ENCODE assay signal across 29 cellular contexts in the genomic region with DNA sequence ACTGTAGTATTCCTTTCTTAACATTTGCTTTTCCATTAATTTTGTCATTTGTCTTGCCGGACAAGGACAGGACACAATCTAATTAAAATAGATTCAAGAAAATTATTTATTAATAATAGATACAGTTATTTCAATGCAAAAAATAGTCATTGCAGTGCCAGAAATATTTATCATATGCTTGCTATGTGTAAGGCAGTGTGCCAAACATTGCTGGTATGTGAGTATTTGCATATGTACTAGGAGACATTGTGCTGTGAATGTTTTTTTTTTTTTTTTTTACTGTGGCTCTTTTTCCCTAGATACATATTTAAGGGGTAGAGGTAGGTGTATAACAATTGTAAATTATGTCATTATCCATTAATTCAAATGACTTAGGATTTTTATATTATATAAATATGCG. TPM values are rescaled to one million over a fixed set of nuclear protein-coding genes. Genes with fewer than 3 reads are reported as not detected.
DNase-seq lines count a peak whose midpoint lies in the region; ATAC-seq and TF ChIP-seq lines count a peak whose summit lies in the region.
"Had no signal": no experiment of that assay in that cellular context is flagged by ENCODE, and none has a peak within 500 bp of the region (broad histone marks: within the 10 kb centered on the region; RNA-seq: fewer than 3 reads in every experiment).

No MANE protein-coding gene starts in this region.

- H3K56ac ChIP-seq in IMR-90 (ENCODE audit: extremely low read depth, insufficient read depth, low read length): no peak overlapping the region

- TF ChIP-seq POLR2A in IMR-90 (IDR thresholded peaks at IDR 0.05; ENCODE audit: low read depth, low read length): no peak

- H2BK5ac ChIP-seq in IMR-90 (ENCODE audit: low read depth, low read length, poor library complexity, severe bottlenecking): no peak overlapping the region

- H2BK20ac ChIP-seq in IMR-90 (ENCODE audit: low read depth, low read length): no peak overlapping the region

- TF ChIP-seq RAD21 in IMR-90 (IDR thresholded peaks at IDR 0.05; ENCODE audit: low read length): no peak

- TF ChIP-seq CTCF in IMR-90 (conservative IDR thresholded peaks at IDR 0.05; ENCODE audit: low read depth, low read length): no peak
- no peak for TF ChIP-seq CTCF in GM13976 (IDR thresholded peaks at IDR 0.05; ENCODE audit: borderline replicate concordance, control extremely low read depth, extremely low read depth, insufficient read depth, missing control alignments)

- dilution Hi-C loops in IMR-90 (cut with HindIII; ENCODE audit: low sequenced_read_pairs, unreplicated experiment): no loop called here

- no peak overlapping the region for H2AK9ac ChIP-seq in IMR-90 (replicated peaks; ENCODE audit: low read depth, low read length, poor library complexity)

- H3K27ac ChIP-seq in IMR-90 (ENCODE audit: insufficient read depth, low read length): no peak overlapping the region
- H3K27ac ChIP-seq: lower lobe of right lung, PC-9, sigmoid colon, tibial nerve had no signal

- no peak overlapping the region for H3K4ac ChIP-seq in IMR-90 (ENCODE audit: low read depth, low read length)

- H2AFZ ChIP-seq in IMR-90 (replicated peaks; ENCODE audit: low read length, poor library complexity): no peak overlapping the region
- H2AFZ ChIP-seq: PC-9 had no signal

- no peak overlapping the region for H2AK5ac ChIP-seq in IMR-90 (ENCODE audit: low read depth, low read length)

- peaks cover 4% of the 10 kb centered on the region for H3K4me1 ChIP-seq in IMR-90 (ENCODE audit: control insufficient read depth, insufficient read depth, low read length)

- no peak overlapping the region for H3K4me3 ChIP-seq in IMR-90 (ENCODE audit: insufficient read depth, low read depth, low read length)
- H3K4me3 ChIP-seq: lower lobe of right lung, PC-9, sigmoid colon, tibial nerve had no signal

- no CpG with 5 or more reads among the region's 2 CpGs for WGBS in IMR-90 (ENCODE audit: extremely low coverage in 2 of 2, insufficient read length in 1 of 2), 2 experiments

- no peak overlapping the region for H4K8ac ChIP-seq in IMR-90 (ENCODE audit: low read depth in 2 of 2, low read length in 2 of 2)

- no TSS peak for BruUV-seq in IMR-90 (replicated peaks; lab: Mats Ljungman, UMichigan)

- no peak overlapping the region for H4K91ac ChIP-seq in IMR-90 (ENCODE audit: insufficient read depth, low read depth, low read length)

- no peak overlapping the region for H3K4me2 ChIP-seq in IMR-90 (ENCODE audit: low read depth, low read length)
- H3K4me2 ChIP-seq: PC-9 had no signal

- 0 out of 2 replicates have a peak, but pooled peaks cover 2% of the 10 kb centered on the region for H3K36me3 ChIP-seq in IMR-90 (ENCODE audit: control insufficient read depth, insufficient read depth, low read length)
- H3K36me3 ChIP-seq: lower lobe of right lung, sigmoid colon, tibial nerve had no signal

- in situ Hi-C loops in IMR-90 (cut with MboI; ENCODE audit: low sequenced_read_pairs): no loop called here
- in situ Hi-C loops in GM13976 (cut with MboI; ENCODE audit: low sequenced_read_pairs, unreplicated experiment): no loop called here

- no peaks in the 10 kb centered on the region for H3K27me3 ChIP-seq in IMR-90 (ENCODE audit: control insufficient read depth, insufficient read depth, low read length)
- H3K27me3 ChIP-seq: sigmoid colon, tibial nerve had no signal

- no peak overlapping the region for H3K18ac ChIP-seq in IMR-90 (ENCODE audit: low read depth, low read length)

- no peaks in the 10 kb centered on the region for H3K9me3 ChIP-seq in IMR-90 (ENCODE audit: control insufficient read depth, insufficient read depth, low read length)
- H3K9me3 ChIP-seq: lower lobe of right lung, tibial nerve had no signal

- H3K9me1 ChIP-seq in IMR-90 (ENCODE audit: insufficient read depth, low read length): peaks cover 5% of the 10 kb centered on the region

- POLR2A ChIA-PET in IMR-90 (lab: Charles Lee; ENCODE audit: unreplicated experiment): no interaction called here

- H4K5ac ChIP-seq in IMR-90 (ENCODE audit: low read depth, low read length): no peak overlapping the region

- no peak overlapping the region for H3K14ac ChIP-seq in IMR-90 (replicated peaks; ENCODE audit: low read depth, low read length)

- H3K79me1 ChIP-seq in IMR-90 (ENCODE audit: low read depth in 1 of 2, low read length in 2 of 2): peaks cover 3 to 65% of the 10 kb centered on the region in 2 experiments; a peak in 3 of 4 replicates

- ATAC-seq in IMR-90 (ENCODE audit: low read depth): no peak
- ATAC-seq: activated T-cell treated with anti-CD3 and anti-CD28 coated beads, Interleukin-2, amount 50 U/mL, for 72 hours; lower lobe of right lung; naive thymus-derived CD8-positive, alpha-beta T cell; Right ventricle myocardium inferior had no signal

- intact Hi-C loops in IMR-90 (cut with micrococcal nuclease): no loop called here

- CTCF ChIA-PET in IMR-90 (lab: Yijun Ruan, JAX): interaction anchor here (0.6 kb wide), 1 partner anchor 10 kb away, joined by 3 read pairs; no protein-coding TSS in a partner anchor

- no peak overlapping the region for H2BK15ac ChIP-seq in IMR-90 (ENCODE audit: low read depth, low read length)

- H4K20me1 ChIP-seq in IMR-90 (ENCODE audit: insufficient read depth, low read length): peaks cover 97% of the 10 kb centered on the region

- H2BK120ac ChIP-seq in IMR-90 (ENCODE audit: low read depth, low read length): no peak overlapping the region

- no peak overlapping the region for H3K23ac ChIP-seq in IMR-90 (ENCODE audit: low read depth, low read length)

- H3K9ac ChIP-seq in IMR-90 (ENCODE audit: low read depth, low read length): no peak overlapping the region

- DNase-seq in IMR-90: peak; percentile 79
- peak; percentile 72 for DNase-seq in amniotic epithelial cell (ENCODE audit: low read depth)
- peak; percentile 42 for DNase-seq in fibroblast of peridontal ligament (ENCODE audit: extremely low read depth)
- no peak for DNase-seq in GM03348 (ENCODE audit: low spot score)
- no peak for DNase-seq in activated naive CD4-positive, alpha-beta T cell (lab: John Stamatoyannopoulos, UW)
- no peak for DNase-seq in GM13976 (ENCODE audit: low spot score)
- DNase-seq in SIG-M5 (lab: John Stamatoyannopoulos, UW): no peak
- DNase-seq: activated CD4-positive, alpha-beta memory T cell treated with anti-CD3 and anti-CD28 coated beads for 36 hours; activated CD4-positive, CD25-positive, alpha-beta regulatory T cell treated with anti-CD3 and anti-CD28 coated beads, Interleukin-2, amount 50 U/mL, for 72 hours; activated T-cell treated with anti-CD3 and anti-CD28 coated beads, Interleukin-2, amount 50 U/mL, for 72 hours; C1 segment of cervical spinal cord; COR-L47; DMS53; GDM1; kidney glomerular epithelial cell; lower lobe of right lung; naive thymus-derived CD8-positive, alpha-beta T cell; NCI-H1092 treated with DMSO at 0.1 percent for 48 hours; NCI-H187; NCI-H2171 treated with DMSO at 0.1 percent for 48 hours; NCI-H510A treated with DMSO at 0.1 percent for 48 hours; NK-92 treated with Interleukin-12 subunit alpha and Interleukin-12 subunit beta, amount 100 ng/mL, for 24 hours; nucleus accumbens; PC-9; sigmoid colon; stimulated activated CD4-positive, alpha-beta T cell treated with anti-CD3 and anti-CD28 coated beads, Interleukin-4, amount 100 ng/mL, for 4 hours; T-helper 2 cell had no signal

TF ChIP-seq in IMR-90, 13 proteins besides CTCF, POLR2A, EP300 and RAD21:
- no peak for TF ChIP-seq USF2 (IDR thresholded peaks at IDR 0.05; ENCODE audit: low read depth, low read length)
- TF ChIP-seq MAFK (IDR thresholded peaks at IDR 0.05; ENCODE audit: low read depth, low read length): no peak
- TF ChIP-seq, protein P1, sequence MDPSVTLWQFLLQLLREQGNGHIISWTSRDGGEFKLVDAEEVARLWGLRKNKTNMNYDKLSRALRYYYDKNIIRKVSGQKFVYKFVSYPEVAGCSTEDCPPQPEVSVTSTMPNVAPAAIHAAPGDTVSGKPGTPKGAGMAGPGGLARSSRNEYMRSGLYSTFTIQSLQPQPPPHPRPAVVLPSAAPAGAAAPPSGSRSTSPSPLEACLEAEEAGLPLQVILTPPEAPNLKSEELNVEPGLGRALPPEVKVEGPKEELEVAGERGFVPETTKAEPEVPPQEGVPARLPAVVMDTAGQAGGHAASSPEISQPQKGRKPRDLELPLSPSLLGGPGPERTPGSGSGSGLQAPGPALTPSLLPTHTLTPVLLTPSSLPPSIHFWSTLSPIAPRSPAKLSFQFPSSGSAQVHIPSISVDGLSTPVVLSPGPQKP (IDR thresholded peaks at IDR 0.05; ENCODE audit: borderline replicate concordance, low read depth, low read length): no peak
- TF ChIP-seq SMC3 (IDR thresholded peaks at IDR 0.05; ENCODE audit: low read depth, low read length): no peak
- TF ChIP-seq NFE2L2 (IDR thresholded peaks at IDR 0.05; ENCODE audit: low read depth, low read length): no peak
- TF ChIP-seq MAZ (IDR thresholded peaks at IDR 0.05; ENCODE audit: borderline replicate concordance, low read depth, low read length): no peak
- no peak for TF ChIP-seq FOS (IDR thresholded peaks at IDR 0.05; ENCODE audit: low read depth, low read length)
- no peak for TF ChIP-seq CHD1 (IDR thresholded peaks at IDR 0.05; ENCODE audit: low read depth, low read length)
- no peak for TF ChIP-seq BHLHE40 (IDR thresholded peaks at IDR 0.05; ENCODE audit: low read depth, low read length)
- TF ChIP-seq RFX5 (IDR thresholded peaks at IDR 0.05; ENCODE audit: low read depth, low read length): no peak
- no peak for TF ChIP-seq RCOR1 (IDR thresholded peaks at IDR 0.05; ENCODE audit: insufficient replicate concordance, low read length)
- TF ChIP-seq CEBPB (IDR thresholded peaks at IDR 0.05; ENCODE audit: low read depth, low read length): no peak
- TF ChIP-seq MXI1 (IDR thresholded peaks at IDR 0.05; ENCODE audit: borderline replicate concordance, low read depth, low read length): no peak
TF ChIP-seq in IMR-90: peak in this region for 0.

RNA-seq across cellular contexts. Expression of gene SPRED1, which starts 23.3 kb away (rescaled TPM):
- total RNA-seq in IMR-90 (2012; rRNA removed): 17.9 and 38.3 TPM in 2 replicates
- polyA plus RNA-seq in IMR-90 (2012; rRNA removed): 4.8 and 6.6 TPM in 2 replicates
- 2.4 and 2.7 TPM in 2 replicates for polyA plus RNA-seq in IMR-90 (2012; cell fraction: cytosol; rRNA removed)
- 2.4 and 6.4 TPM in 2 replicates for polyA plus RNA-seq in IMR-90 (2012; cell fraction: nucleus; rRNA removed; ENCODE audit: low replicate concordance)

Comparison
In these comparisons a context has a peak if more than half of its experiments do, and no peak if none do; other contexts are left out.
1. DNase-seq: peak in IMR-90 (single experiment), amniotic epithelial cell (single experiment) and fibroblast of peridontal ligament (single experiment); none in GM03348 (single experiment), activated naive CD4-positive, alpha-beta T cell (0 of 4), GM13976 (single experiment) and SIG-M5 (single experiment).